In the genomic region with DNA sequence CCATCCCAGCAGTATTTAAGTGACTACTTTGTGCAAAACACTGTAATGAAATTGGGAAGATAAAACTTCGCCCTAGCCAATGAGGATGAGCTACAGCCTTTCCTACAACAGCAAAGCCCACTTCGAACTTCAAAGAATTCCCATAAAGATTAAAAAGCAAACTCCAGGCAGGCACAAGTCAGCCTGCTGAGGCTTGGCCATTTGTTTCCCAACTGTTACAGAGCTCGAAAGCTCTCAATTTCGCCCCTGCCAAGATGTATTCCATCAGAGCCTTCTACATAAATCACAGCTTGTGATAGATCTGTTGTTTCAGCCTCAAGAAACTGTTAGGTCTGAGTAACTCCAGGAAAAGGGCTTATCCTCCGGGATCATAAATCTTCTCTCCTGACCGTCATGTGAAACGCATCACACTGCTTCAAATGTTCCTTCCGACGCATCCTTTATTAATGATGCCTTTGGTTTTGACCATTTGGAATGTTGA, we compare ENCODE assay signal across 12 cellular contexts.
DNase-seq lines count a peak whose midpoint lies in the region; ATAC-seq and TF ChIP-seq lines count a peak whose summit lies in the region.
"Had no signal": no experiment of that assay in that cellular context is flagged by ENCODE, and none has a peak within 500 bp of the region (broad histone marks: within the 10 kb centered on the region; RNA-seq: fewer than 3 reads in every experiment).

No MANE protein-coding gene starts in this region.

- ATAC-seq in omental fat pad (ENCODE audit: low FRiP score), result peak; percentile 51
- ATAC-seq in activated CD8-positive, alpha-beta T cell treated with anti-CD3 and anti-CD28 coated beads, Interleukin-2, amount 10 ng/mL, durations not matched to agents 7 days and 5 days, result no peak
- ATAC-seq: left lobe of liver had no signal

- POLR2A ChIA-PET in activated CD8-positive, alpha-beta T cell treated with anti-CD3 and anti-CD28 coated beads, Interleukin-2, amount 10 ng/mL, durations not matched to agents 7 days and 5 days (lab: Charles Lee), result no interaction called here

- TF ChIP-seq CTCF in AG10803 (conservative IDR thresholded peaks at IDR 0.05; ENCODE audit: low read length), result no peak
- TF ChIP-seq CTCF in fibroblast of mammary gland (conservative IDR thresholded peaks at IDR 0.05; ENCODE audit: control insufficient read depth, insufficient read depth, low read depth, low read length), result no peak
- no peak for TF ChIP-seq CTCF in omental fat pad (IDR thresholded peaks at IDR 0.05)

- no peak overlapping the region for H3K4me3 Mint-ChIP-seq in activated CD8-positive, alpha-beta T cell treated with anti-CD3 and anti-CD28 coated beads, Interleukin-2, amount 10 ng/mL, durations not matched to agents 7 days and 5 days

- no peak overlapping the region for H3K27ac Mint-ChIP-seq in activated CD8-positive, alpha-beta T cell treated with anti-CD3 and anti-CD28 coated beads, Interleukin-2, amount 10 ng/mL, durations not matched to agents 7 days and 5 days

- no peaks in the 10 kb centered on the region for H3K27me3 Mint-ChIP-seq in activated CD8-positive, alpha-beta T cell treated with anti-CD3 and anti-CD28 coated beads, Interleukin-2, amount 10 ng/mL, durations not matched to agents 7 days and 5 days (ENCODE audit: low read depth)

- DNase-seq in AG10803 (ENCODE audit: low read depth), result peak; percentile 78
- peak; percentile 64 for DNase-seq in NCI-H226
- DNase-seq in fibroblast of mammary gland (ENCODE audit: low read depth), result peak; percentile 98
- DNase-seq in omental fat pad (ENCODE audit: low spot score), result no peak
- no peak for DNase-seq in activated CD4-positive, CD25-positive, alpha-beta regulatory T cell (lab: John Stamatoyannopoulos, UW)
- no peak for DNase-seq in activated CD8-positive, alpha-beta T cell treated with anti-CD3 and anti-CD28 coated beads, Interleukin-2, amount 10 ng/mL, durations not matched to agents 7 days and 5 days
- no peak for DNase-seq in NCI-H2171 (lab: John Stamatoyannopoulos, UW)
- no peak for DNase-seq in NCI-H748 treated with DMSO at 0.1 percent for 48 hours (lab: John Stamatoyannopoulos, UW)
- DNase-seq: activated T-cell treated with anti-CD3 and anti-CD28 coated beads, Interleukin-2, amount 50 U/mL, for 48 hours; amniotic stem cell had no signal

- no peaks in the 10 kb centered on the region for H3K4me1 Mint-ChIP-seq in activated CD8-positive, alpha-beta T cell treated with anti-CD3 and anti-CD28 coated beads, Interleukin-2, amount 10 ng/mL, durations not matched to agents 7 days and 5 days (ENCODE audit: low read depth)

- no peak overlapping the region for H3K4me3 ChIP-seq in AG10803 (ENCODE audit: low read length)
- no peak overlapping the region for H3K4me3 ChIP-seq in fibroblast of mammary gland (ENCODE audit: control insufficient read depth, low read depth, low read length)
- H3K4me3 ChIP-seq: tibial nerve had no signal

- CTCF ChIA-PET in activated CD8-positive, alpha-beta T cell treated with anti-CD3 and anti-CD28 coated beads, Interleukin-2, amount 10 ng/mL, durations not matched to agents 7 days and 5 days (lab: Charles Lee), result no interaction called here

- H3K9me3 Mint-ChIP-seq in activated CD8-positive, alpha-beta T cell treated with anti-CD3 and anti-CD28 coated beads, Interleukin-2, amount 10 ng/mL, durations not matched to agents 7 days and 5 days (ENCODE audit: insufficient read depth), result no peaks in the 10 kb centered on the region

- no peaks in the 10 kb centered on the region for H3K36me3 Mint-ChIP-seq in activated CD8-positive, alpha-beta T cell treated with anti-CD3 and anti-CD28 coated beads, Interleukin-2, amount 10 ng/mL, durations not matched to agents 7 days and 5 days (ENCODE audit: low read depth)

Comparison
In these comparisons a context has a peak if more than half of its experiments do, and no peak if none do; other contexts are left out.
1. DNase-seq: peak in AG10803 (single experiment), NCI-H226 (single experiment) and fibroblast of mammary gland (single experiment); none in omental fat pad (single experiment), activated CD4-positive, CD25-positive, alpha-beta regulatory T cell (0 of 4), activated CD8-positive, alpha-beta T cell treated with anti-CD3 and anti-CD28 coated beads, Interleukin-2, amount 10 ng/mL, durations not matched to agents 7 days and 5 days (single experiment), NCI-H2171 (single experiment) and NCI-H748 treated with DMSO at 0.1 percent for 48 hours (single experiment).